ENCODE assay signal across 14 cellular contexts in genomic region chr10:6493521-6494451, GRCh38.
DNase-seq lines count a peak whose midpoint lies in the region; ATAC-seq, FAIRE-seq and TF ChIP-seq lines count a peak whose summit lies in the region.
"Had no signal": no experiment of that assay in that cellular context is flagged by ENCODE, and none has a peak within 500 bp of the region (broad histone marks: within the 10 kb centered on the region; RNA-seq: fewer than 3 reads in every experiment).

No MANE protein-coding gene starts in this region.

- FAIRE-seq in keratinocyte (lab: Jason Lieb, UNC): peak; percentile 72

- H3K36me3 Mint-ChIP-seq in CD4-positive, CD25-positive, alpha-beta regulatory T cell: peaks cover 47% of the 10 kb centered on the region
- peaks cover 42% of the 10 kb centered on the region for H3K36me3 Mint-ChIP-seq in endodermal cell (ENCODE audit: low read depth)

- POLR2A ChIA-PET in HEK293 (lab: Yijun Ruan, JAX): no interaction called here

- H3K4me3 ChIP-seq in CD4-positive, CD25-positive, alpha-beta regulatory T cell (ENCODE audit: low read depth, low read length): peak overlapping the region; percentile 54
- H3K4me3 ChIP-seq in HEK293 (ENCODE audit: low read depth, low read length) (no peak overlapping the region), adipocyte (ENCODE audit: low read length) (no peak overlapping the region), keratinocyte (ENCODE audit: control insufficient read depth in 2 of 3, extremely low read depth in 1 of 3, insufficient read depth in 2 of 3, low read depth in 1 of 3, low read length in 3 of 3) (peak overlapping the region in 2 of 3 experiments; percentile 30 to 65), endodermal cell (ENCODE audit: low read length) (no peak overlapping the region), heart left ventricle (no peak overlapping the region)
- H3K4me3 ChIP-seq: gastrocnemius medialis had no signal

- peaks cover 15 to 40% (median 20%) of the 10 kb centered on the region in 4 donors for H3K4me1 Mint-ChIP-seq in CD4-positive, CD25-positive, alpha-beta regulatory T cell
- H3K4me1 Mint-ChIP-seq in endodermal cell: no peaks in the 10 kb centered on the region

- H4K20me1 ChIP-seq in keratinocyte (ENCODE audit: control insufficient read depth, extremely low read depth, insufficient read depth, low read length): no peaks in the 10 kb centered on the region

- no peaks in the 10 kb centered on the region for H3K27me3 Mint-ChIP-seq in CD4-positive, CD25-positive, alpha-beta regulatory T cell
- peaks cover 56% of the 10 kb centered on the region for H3K27me3 Mint-ChIP-seq in endodermal cell (ENCODE audit: insufficient read depth)
- H3K27me3 Mint-ChIP-seq: activated naive CD8-positive, alpha-beta T cell; dendritic cell treated with granulocyte-macrophage colony-stimulating factor and Interleukin-4, amounts not matched to agents 40 ng/mL and 50 ng/mL, for 4 days had no signal

- H3K9me3 ChIP-seq in CD4-positive, CD25-positive, alpha-beta regulatory T cell (ENCODE audit: control insufficient read depth in 2 of 2, low read length in 2 of 2): no peaks in the 10 kb centered on the region
- H3K9me3 ChIP-seq in HEK293 (ENCODE audit: control insufficient read depth, insufficient read depth, low read depth, low read length) (no peaks in the 10 kb centered on the region), adipocyte (ENCODE audit: control insufficient read depth, low read length) (peaks cover 2% of the 10 kb centered on the region), keratinocyte (ENCODE audit: control insufficient read depth, low read depth, low read length) (no peaks in the 10 kb centered on the region), endodermal cell (ENCODE audit: control insufficient read depth, low read length) (no peaks in the 10 kb centered on the region), heart left ventricle (no peaks in the 10 kb centered on the region)
- H3K9me3 ChIP-seq: gastrocnemius medialis had no signal

- H3K4me3 Mint-ChIP-seq in CD4-positive, CD25-positive, alpha-beta regulatory T cell: no peak overlapping the region
- no peak overlapping the region for H3K4me3 Mint-ChIP-seq in endodermal cell
- H3K4me3 Mint-ChIP-seq: activated naive CD8-positive, alpha-beta T cell; dendritic cell treated with granulocyte-macrophage colony-stimulating factor and Interleukin-4, amounts not matched to agents 40 ng/mL and 50 ng/mL, for 4 days had no signal

- peak; percentile 54 to 55 for ATAC-seq in CD4-positive, CD25-positive, alpha-beta regulatory T cell (ENCODE audit: low read depth in 2 of 2)
- ATAC-seq in HG03571 (IDR thresholded peaks at IDR 0.05; ENCODE audit: unreplicated experiment) (no peak), heart left ventricle (no peak), GM19452 (IDR thresholded peaks at IDR 0.05; ENCODE audit: unreplicated experiment) (no peak)
- ATAC-seq: gastrocnemius medialis, Panc1 had no signal

- H3K4me1 ChIP-seq in CD4-positive, CD25-positive, alpha-beta regulatory T cell (ENCODE audit: control insufficient read depth, insufficient read depth, low read length, poor library complexity, severe bottlenecking): peaks cover 33% of the 10 kb centered on the region
- H3K4me1 ChIP-seq in HEK293 (ENCODE audit: control insufficient read depth, insufficient read depth, low read length) (no peaks in the 10 kb centered on the region), adipocyte (ENCODE audit: control insufficient read depth, insufficient read depth, low read length) (no peaks in the 10 kb centered on the region), keratinocyte (ENCODE audit: control insufficient read depth, extremely low read depth, insufficient read depth, low read length) (peaks cover 43% of the 10 kb centered on the region), endodermal cell (ENCODE audit: control insufficient read depth, insufficient read depth, low read length) (no peaks in the 10 kb centered on the region), heart left ventricle (peaks cover 0 to 32% (median 0%) of the 10 kb centered on the region in 12 donors)

- no peak overlapping the region for H3K9ac ChIP-seq in adipocyte (ENCODE audit: low read length)
- H3K9ac ChIP-seq in keratinocyte (ENCODE audit: control insufficient read depth, extremely low read depth, insufficient read depth, low read length): peak overlapping the region; percentile 72
- no peak overlapping the region for H3K9ac ChIP-seq in endodermal cell (ENCODE audit: extremely low read depth, low read length, poor library complexity, severe bottlenecking)

- no peak overlapping the region for H2AFZ ChIP-seq in keratinocyte (ENCODE audit: control insufficient read depth, low read length)

- 94 to 96% methylated on average over 11 of the region's 11 CpGs for WGBS in endodermal cell (ENCODE audit: insufficient coverage in 1 of 2, insufficient read length in 1 of 2), 2 experiments
- WGBS in heart left ventricle, 4 donors: 64 to 71% (median 70%) methylated on average over 11 of the region's 11 CpGs

- no peaks in the 10 kb centered on the region for H3K27me3 ChIP-seq in CD4-positive, CD25-positive, alpha-beta regulatory T cell (ENCODE audit: control insufficient read depth, insufficient read depth, low read length)
- H3K27me3 ChIP-seq in adipocyte (replicated peaks; ENCODE audit: control insufficient read depth, insufficient read depth, low read length) (peaks cover 31% of the 10 kb centered on the region), keratinocyte (ENCODE audit: control insufficient read depth, extremely low read depth, insufficient read depth, low read length) (no peaks in the 10 kb centered on the region), endodermal cell (ENCODE audit: control insufficient read depth, insufficient read depth, low read length, poor library complexity, severe bottlenecking) (peaks cover 76% of the 10 kb centered on the region), heart left ventricle (peaks cover 0 to 21% (median 0%) of the 10 kb centered on the region in 9 donors)
- H3K27me3 ChIP-seq: gastrocnemius medialis had no signal

- CTCF ChIA-PET in HEK293 (lab: Yijun Ruan, JAX): interaction anchor here (0.7 kb wide), 1 partner anchor 167 kb away, joined by 3 read pairs; no protein-coding TSS in a partner anchor

- DNase-seq in CD4-positive, CD25-positive, alpha-beta regulatory T cell: peak in 1 of 3 donors; percentile 50
- peak; percentile 20 for DNase-seq in adipocyte (ENCODE audit: low read depth)
- peak; percentile 17 for DNase-seq in keratinocyte (ENCODE audit: low read depth, low spot score)
- no peak for DNase-seq in endodermal cell
- no peak for DNase-seq in heart left ventricle
- DNase-seq: activated CD4-positive, alpha-beta T cell treated with anti-CD3 and anti-CD28 coated beads, Interleukin-2, amount 50 U/mL, for 48 hours; gastrocnemius medialis had no signal

- H3K79me2 ChIP-seq in keratinocyte (ENCODE audit: control insufficient read depth, insufficient read depth, low read length): no peaks in the 10 kb centered on the region

- H3K27ac Mint-ChIP-seq in CD4-positive, CD25-positive, alpha-beta regulatory T cell: no peak overlapping the region
- H3K27ac Mint-ChIP-seq in endodermal cell: no peak overlapping the region
- H3K27ac Mint-ChIP-seq: dendritic cell treated with granulocyte-macrophage colony-stimulating factor and Interleukin-4, amounts not matched to agents 40 ng/mL and 50 ng/mL, for 4 days; T-helper 2 cell treated with Interferon-gamma antibody and Interleukin-4, amounts not matched to agents 5 μg/mL and 100 μg/mL, for 36 hours had no signal

- peak overlapping the region; percentile 94 for H3K4me2 ChIP-seq in keratinocyte (ENCODE audit: control insufficient read depth, extremely low read depth, insufficient read depth, low read depth, low read length)

- intact Hi-C loops in heart left ventricle (cut with DNase I): no loop called here

- peaks cover 94% of the 10 kb centered on the region for H3K36me3 ChIP-seq in CD4-positive, CD25-positive, alpha-beta regulatory T cell (ENCODE audit: control insufficient read depth, insufficient read depth, low read length)
- H3K36me3 ChIP-seq in HEK293 (ENCODE audit: control insufficient read depth in 2 of 2, insufficient read depth in 1 of 2, low read length in 2 of 2): peaks cover 0 to 17% of the 10 kb centered on the region in 2 experiments; a peak in 1 of 3 replicates
- no peaks in the 10 kb centered on the region for H3K36me3 ChIP-seq in adipocyte (ENCODE audit: control insufficient read depth, insufficient read depth, low read length, severe bottlenecking)
- H3K36me3 ChIP-seq in keratinocyte (ENCODE audit: control insufficient read depth in 2 of 2, extremely low read depth in 1 of 2, insufficient read depth in 2 of 2, low read length in 2 of 2): no peaks in the 10 kb centered on the region
- H3K36me3 ChIP-seq in endodermal cell (ENCODE audit: control insufficient read depth, insufficient read depth, low read length): peaks cover 90% of the 10 kb centered on the region
- no peaks in the 10 kb centered on the region for H3K36me3 ChIP-seq in heart left ventricle

- H3K9me1 ChIP-seq in keratinocyte (ENCODE audit: control insufficient read depth, extremely low read depth, insufficient read depth, low read length): no peaks in the 10 kb centered on the region

- no peak for TF ChIP-seq POLR2A in heart left ventricle (IDR thresholded peaks at IDR 0.05)

- H3K27ac ChIP-seq in CD4-positive, CD25-positive, alpha-beta regulatory T cell (ENCODE audit: insufficient read depth, low read length, poor library complexity, severe bottlenecking): peak overlapping the region; percentile 87
- H3K27ac ChIP-seq in HEK293 (ENCODE audit: extremely low read depth, low read depth, low read length): no peak overlapping the region
- peak overlapping the region; percentile 88 for H3K27ac ChIP-seq in keratinocyte (ENCODE audit: control insufficient read depth, insufficient read depth, low read length)
- H3K27ac ChIP-seq in endodermal cell (ENCODE audit: low read depth, low read length): no peak overlapping the region
- peak overlapping the region in 1 of 12 donors; percentile 65 for H3K27ac ChIP-seq in heart left ventricle

- TF ChIP-seq CTCF in HEK293 (tag by site-specific recombination; IDR thresholded peaks at IDR 0.05) (no peak), keratinocyte (optimal IDR thresholded peaks at IDR 0.05 in 1 of 3, IDR thresholded peaks at IDR 0.05 in 1 of 3, conservative IDR thresholded peaks at IDR 0.05 in 1 of 3; ENCODE audit: extremely low read depth in 1 of 3, insufficient read depth in 2 of 3, low read length in 3 of 3) (no peak), endodermal cell (conservative IDR thresholded peaks at IDR 0.05) (no peak), heart left ventricle (IDR thresholded peaks at IDR 0.05) (no peak)

- dilution Hi-C loops in keratinocyte (cut with MboI; ENCODE audit: extremely low pct_ligation_motif_present, low sequenced_read_pairs): no loop called here

- H3K9me3 Mint-ChIP-seq in CD4-positive, CD25-positive, alpha-beta regulatory T cell: peaks cover 0 to under 1% (median 0%) of the 10 kb centered on the region in 7 donors
- no peaks in the 10 kb centered on the region for H3K9me3 Mint-ChIP-seq in endodermal cell
- H3K9me3 Mint-ChIP-seq: dendritic cell treated with granulocyte-macrophage colony-stimulating factor and Interleukin-4, amounts not matched to agents 40 ng/mL and 50 ng/mL, for 4 days; T-helper 2 cell treated with Interferon-gamma antibody and Interleukin-4, amounts not matched to agents 5 μg/mL and 100 μg/mL, for 36 hours had no signal

TF ChIP-seq in HEK293, 187 proteins besides CTCF, POLR2A, EP300 and RAD21 (continues in another document):
- TF ChIP-seq EGR2 (tag by site-specific recombination; IDR thresholded peaks at IDR 0.05; ENCODE audit: low read depth): no peak

Comparison
In these comparisons a context has a peak if more than half of its experiments do, and no peak if none do; other contexts are left out.
1. ATAC-seq: peak in CD4-positive, CD25-positive, alpha-beta regulatory T cell (2 of 2); none in HG03571 (single experiment), heart left ventricle (0 of 4) and GM19452 (single experiment).
2. DNase-seq: peak in adipocyte (single experiment) and keratinocyte (single experiment); none in endodermal cell (single experiment) and heart left ventricle (0 of 5).
3. H3K27ac ChIP-seq: peak in CD4-positive, CD25-positive, alpha-beta regulatory T cell (single experiment) and keratinocyte (single experiment); none in HEK293 (single experiment) and endodermal cell (single experiment).
4. H3K4me3 ChIP-seq: peak in CD4-positive, CD25-positive, alpha-beta regulatory T cell (single experiment) and keratinocyte (2 of 3); none in HEK293 (single experiment), adipocyte (single experiment), endodermal cell (single experiment) and heart left ventricle (0 of 12).